ENCODE assay signal across 8 cellular contexts in the genomic region with DNA sequence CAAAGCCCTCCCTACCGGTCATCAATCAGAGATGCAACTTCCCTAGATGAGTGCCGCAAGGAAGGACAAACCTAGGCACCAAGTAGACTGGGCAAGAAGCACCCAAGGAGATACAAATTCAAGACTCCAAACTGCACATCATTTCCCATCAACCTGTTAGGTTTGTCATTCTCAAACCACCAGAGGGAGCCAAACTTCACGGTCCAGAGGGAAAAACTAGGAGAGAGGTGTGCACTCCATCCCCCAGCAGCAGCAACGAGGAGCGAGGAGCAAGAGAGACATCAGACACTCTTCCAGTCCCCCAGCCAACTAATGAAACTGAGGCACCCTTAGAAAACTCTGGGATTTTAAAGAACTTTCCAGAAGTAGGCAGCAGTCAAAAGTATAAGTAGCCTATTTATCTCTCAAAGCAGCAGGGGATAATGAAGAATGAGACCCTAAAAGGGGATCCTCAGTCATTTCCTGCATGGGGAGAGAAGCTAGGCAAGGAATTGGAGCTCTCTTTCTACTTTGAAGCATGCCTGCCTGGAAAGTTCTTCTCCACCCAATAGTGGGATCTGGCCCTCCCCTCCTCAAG. TPM values are rescaled to one million over a fixed set of nuclear protein-coding genes. Genes with fewer than 3 reads are reported as not detected.
DNase-seq lines count a peak whose midpoint lies in the region; ATAC-seq and TF ChIP-seq lines count a peak whose summit lies in the region.

No MANE protein-coding gene starts in this region.

- no peaks in the 10 kb centered on the region for H3K9me3 ChIP-seq in HEK293 (ENCODE audit: control insufficient read depth, insufficient read depth, low read depth, low read length)

- no peaks in the 10 kb centered on the region for H3K36me3 ChIP-seq in HEK293 (ENCODE audit: control insufficient read depth in 2 of 2, insufficient read depth in 1 of 2, low read length in 2 of 2)

- in situ Hi-C loops in Caki2 (cut with HindIII; ENCODE audit: low pct_unique_long_range_greater_than_20kb, low sequenced_read_pairs), result no loop called here

- no peaks in the 10 kb centered on the region for H3K36me3 Mint-ChIP-seq in central memory CD8-positive, alpha-beta T cell (ENCODE audit: insufficient read depth)

- peak; percentile 67 for TF ChIP-seq CTCF in HEK293 (tag by site-specific recombination; IDR thresholded peaks at IDR 0.05)
- peak; percentile 59 for TF ChIP-seq CTCF in WI38 (IDR thresholded peaks at IDR 0.05; ENCODE audit: low read depth, low read length)

- H3K4me3 Mint-ChIP-seq in central memory CD8-positive, alpha-beta T cell, result no peak overlapping the region

- no peak overlapping the region for H3K4me3 ChIP-seq in HEK293 (ENCODE audit: low read depth, low read length)
- no peak overlapping the region for H3K4me3 ChIP-seq in WI38 (ENCODE audit: low read depth, low read length)

- peak; percentile 50 for DNase-seq in Caki2 (ENCODE audit: low read depth)
- DNase-seq in NCI-H2171 (lab: John Stamatoyannopoulos, UW), result peak; percentile 63
- peak; percentile 21 to 22 for DNase-seq in central memory CD8-positive, alpha-beta T cell (ENCODE audit: low spot score in 2 of 2)
- peak; percentile 46 to 50 for DNase-seq in left colon
- DNase-seq in stimulated activated CD4-positive, alpha-beta T cell treated with anti-CD3 and anti-CD28 coated beads, TNF-alpha, amount 100 ng/mL, for 48 hours (ENCODE audit: low read depth in 3 of 3), result peak; percentile 37 to 61 (median 39)

- ATAC-seq in central memory CD8-positive, alpha-beta T cell (replicated peaks; ENCODE audit: extremely low read depth, poor library complexity, severe bottlenecking), result peak; percentile 68
- ATAC-seq in left colon, result peak; percentile 84
- no peak for ATAC-seq in GM21737 (IDR thresholded peaks at IDR 0.05; ENCODE audit: unreplicated experiment)

- CTCF ChIA-PET in HEK293 (lab: Yijun Ruan, JAX), result interaction anchor here (0.6 to 1.9 kb wide), 17 partner anchors 11 to 245 kb away, joined by 3 to 9 read pairs (median 4); no protein-coding TSS in a partner anchor

- no peaks in the 10 kb centered on the region for H3K4me1 Mint-ChIP-seq in central memory CD8-positive, alpha-beta T cell

- peak overlapping the region; percentile 54 for H3K27ac Mint-ChIP-seq in central memory CD8-positive, alpha-beta T cell (ENCODE audit: low read depth)

- H3K9me3 Mint-ChIP-seq in central memory CD8-positive, alpha-beta T cell, result no peaks in the 10 kb centered on the region

- H3K27me3 Mint-ChIP-seq in central memory CD8-positive, alpha-beta T cell, result no peaks in the 10 kb centered on the region

- POLR2A ChIA-PET in HEK293 (lab: Yijun Ruan, JAX), result no interaction called here

- no peak overlapping the region for H3K27ac ChIP-seq in HEK293 (ENCODE audit: extremely low read depth, low read depth, low read length)

- H3K4me1 ChIP-seq in HEK293 (ENCODE audit: control insufficient read depth, insufficient read depth, low read length), result peaks cover 9% of the 10 kb centered on the region

- intact Hi-C loops in left colon (cut with DNase I, micrococcal nuclease), result loop anchor here in 1 of 2 donors (10.0 kb wide), 1 partner anchor 103 kb away; no protein-coding TSS in a partner anchor

TF ChIP-seq in HEK293, 187 proteins besides CTCF, POLR2A, EP300 and RAD21:
- TF ChIP-seq ZBTB17 (tag by site-specific recombination; IDR thresholded peaks at IDR 0.05), result peak; percentile 70
- peak; percentile 54; the same call in 1 of the 2 replicates for TF ChIP-seq ZNF2 (tag by site-specific recombination; IDR thresholded peaks at IDR 0.05)
- peak; percentile 61; the same call in 1 of the 2 replicates for TF ChIP-seq ZNF596 (tag by site-specific recombination; IDR thresholded peaks at IDR 0.05)
- no peak for TF ChIP-seq ZNF449 (tag by site-specific recombination; IDR thresholded peaks at IDR 0.05)
- TF ChIP-seq, protein P1, sequence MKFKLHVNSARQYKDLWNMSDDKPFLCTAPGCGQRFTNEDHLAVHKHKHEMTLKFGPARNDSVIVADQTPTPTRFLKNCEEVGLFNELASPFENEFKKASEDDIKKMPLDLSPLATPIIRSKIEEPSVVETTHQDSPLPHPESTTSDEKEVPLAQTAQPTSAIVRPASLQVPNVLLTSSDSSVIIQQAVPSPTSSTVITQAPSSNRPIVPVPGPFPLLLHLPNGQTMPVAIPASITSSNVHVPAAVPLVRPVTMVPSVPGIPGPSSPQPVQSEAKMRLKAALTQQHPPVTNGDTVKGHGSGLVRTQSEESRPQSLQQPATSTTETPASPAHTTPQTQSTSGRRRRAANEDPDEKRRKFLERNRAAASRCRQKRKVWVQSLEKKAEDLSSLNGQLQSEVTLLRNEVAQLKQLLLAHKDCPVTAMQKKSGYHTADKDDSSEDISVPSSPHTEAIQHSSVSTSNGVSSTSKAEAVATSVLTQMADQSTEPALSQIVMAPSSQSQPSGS (tag by site-specific recombination; IDR thresholded peaks at IDR 0.05; ENCODE audit: low read depth), result no peak
- TF ChIP-seq ZNF366 (tag by site-specific recombination; conservative IDR thresholded peaks at IDR 0.05), result peak; percentile 76
- TF ChIP-seq ZFHX2 (tag by site-specific recombination; conservative IDR thresholded peaks at IDR 0.05), result no peak
- TF ChIP-seq, protein P2, sequence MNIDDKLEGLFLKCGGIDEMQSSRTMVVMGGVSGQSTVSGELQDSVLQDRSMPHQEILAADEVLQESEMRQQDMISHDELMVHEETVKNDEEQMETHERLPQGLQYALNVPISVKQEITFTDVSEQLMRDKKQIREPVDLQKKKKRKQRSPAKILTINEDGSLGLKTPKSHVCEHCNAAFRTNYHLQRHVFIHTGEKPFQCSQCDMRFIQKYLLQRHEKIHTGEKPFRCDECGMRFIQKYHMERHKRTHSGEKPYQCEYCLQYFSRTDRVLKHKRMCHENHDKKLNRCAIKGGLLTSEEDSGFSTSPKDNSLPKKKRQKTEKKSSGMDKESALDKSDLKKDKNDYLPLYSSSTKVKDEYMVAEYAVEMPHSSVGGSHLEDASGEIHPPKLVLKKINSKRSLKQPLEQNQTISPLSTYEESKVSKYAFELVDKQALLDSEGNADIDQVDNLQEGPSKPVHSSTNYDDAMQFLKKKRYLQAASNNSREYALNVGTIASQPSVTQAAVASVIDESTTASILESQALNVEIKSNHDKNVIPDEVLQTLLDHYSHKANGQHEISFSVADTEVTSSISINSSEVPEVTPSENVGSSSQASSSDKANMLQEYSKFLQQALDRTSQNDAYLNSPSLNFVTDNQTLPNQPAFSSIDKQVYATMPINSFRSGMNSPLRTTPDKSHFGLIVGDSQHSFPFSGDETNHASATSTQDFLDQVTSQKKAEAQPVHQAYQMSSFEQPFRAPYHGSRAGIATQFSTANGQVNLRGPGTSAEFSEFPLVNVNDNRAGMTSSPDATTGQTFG (tag by site-specific recombination; IDR thresholded peaks at IDR 0.05; ENCODE audit: borderline replicate concordance), result no peak
- 0 out of 2 replicates have a peak, but pooled peaks have one; percentile 22 for TF ChIP-seq KLF8 (tag by site-specific recombination; IDR thresholded peaks at IDR 0.05)
- peak; percentile 83 for TF ChIP-seq MZF1 (tag by site-specific recombination; IDR thresholded peaks at IDR 0.05; ENCODE audit: borderline replicate concordance)
- 0 out of 2 replicates have a peak, but pooled peaks have one; percentile 36 for TF ChIP-seq ZNF600 (tag by site-specific recombination; IDR thresholded peaks at IDR 0.05)
- no peak for TF ChIP-seq ZFP41 (tag by site-specific recombination; IDR thresholded peaks at IDR 0.05; ENCODE audit: borderline replicate concordance)
- TF ChIP-seq ZFP37 (tag by site-specific recombination; IDR thresholded peaks at IDR 0.05), result no peak
- TF ChIP-seq ZNF10 (tag by site-specific recombination; IDR thresholded peaks at IDR 0.05), result peak; percentile 36; the same call in 1 of the 2 replicates
- TF ChIP-seq ZNF792 (tag by site-specific recombination; IDR thresholded peaks at IDR 0.05), result no peak
- TF ChIP-seq ZNF114 (tag by site-specific recombination; IDR thresholded peaks at IDR 0.05), result no peak
- TF ChIP-seq ZNF654 (tag by site-specific recombination; IDR thresholded peaks at IDR 0.05; ENCODE audit: low read depth), result peak; percentile 95
- peak; percentile 93 for TF ChIP-seq SCRT2 (tag by site-specific recombination; IDR thresholded peaks at IDR 0.05)
- TF ChIP-seq ZNF660 (tag by site-specific recombination; IDR thresholded peaks at IDR 0.05), result peak; percentile 86
- TF ChIP-seq ZNF76 (tag by site-specific recombination; IDR thresholded peaks at IDR 0.05; ENCODE audit: borderline replicate concordance, low read depth), result no peak
- peak; percentile 67 for TF ChIP-seq IKZF3 (tag by site-specific recombination; IDR thresholded peaks at IDR 0.05)
- TF ChIP-seq GFI1B (tag by site-specific recombination; IDR thresholded peaks at IDR 0.05), result no peak
- TF ChIP-seq SCRT1 (tag by site-specific recombination; IDR thresholded peaks at IDR 0.05; ENCODE audit: borderline replicate concordance), result peak; percentile 90; the same call in 1 of the 2 replicates
- no peak for TF ChIP-seq ZNF544 (tag by site-specific recombination; IDR thresholded peaks at IDR 0.05)
- 0 out of 2 replicates have a peak, but pooled peaks have one; percentile 29 for TF ChIP-seq SP7 (tag by site-specific recombination; IDR thresholded peaks at IDR 0.05)

RNA-seq across cellular contexts. Expression of gene NT5DC3, which starts 37.0 kb away (rescaled TPM):
- 4.5 and 6.6 TPM in 2 replicates for total RNA-seq in Caki2 (2014; rRNA removed; shearing (Covaris generic); ENCODE audit: low replicate concordance)
- 10 to 100 TPM; 14.4 to 24.0 TPM for total RNA-seq in left colon

RNA-seq across cellular contexts. Expression of gene HSP90B1, which starts 52.2 kb away (rescaled TPM):
- 186 and 205 TPM in 2 replicates for total RNA-seq in Caki2 (2014; rRNA removed; shearing (Covaris generic); ENCODE audit: low replicate concordance)
- total RNA-seq in left colon, result 100 to 1,000 TPM; 440 to 482 TPM
